ENCODE assay signal across 10 cellular contexts in genomic region chr16:7074715-7075114, GRCh38.
"Had no signal": no experiment of that assay in that cellular context is flagged by ENCODE, and none has a peak within 500 bp of the region (broad histone marks: within the 10 kb centered on the region; RNA-seq: fewer than 3 reads in every experiment).

No MANE protein-coding gene starts in this region.

- DNase-seq: GM23248, GOT3, H7, H9, HCEC 1CT, HFFc6 had no signal

- H3K4me1 ChIP-seq: HAP-1 had no signal

- H3K4me1 Mint-ChIP-seq: GM23338 had no signal

- H3K4me3 ChIP-seq: GM23248, GM23338, HAP-1 had no signal

- H3K4me3 Mint-ChIP-seq: GM23338, H9, HFFc6 had no signal

- H3K9ac ChIP-seq: GM23248 had no signal

- H3K27ac ChIP-seq: GM23248 had no signal

- H3K27ac Mint-ChIP-seq: GM23338, H9, HFFc6 had no signal

- H2AFZ ChIP-seq: GM23248, GM23338 had no signal

- FAIRE-seq: H54 had no signal

- H3K9me3 ChIP-seq: HAP-1 had no signal

- H3K36me3 ChIP-seq: HAP-1 had no signal

- ATAC-seq: GM23338, HCT116 had no signal

- H3K4me2 ChIP-seq: GM23338 had no signal
